ENCODE assay signal across 34 cellular contexts in the genomic region with DNA sequence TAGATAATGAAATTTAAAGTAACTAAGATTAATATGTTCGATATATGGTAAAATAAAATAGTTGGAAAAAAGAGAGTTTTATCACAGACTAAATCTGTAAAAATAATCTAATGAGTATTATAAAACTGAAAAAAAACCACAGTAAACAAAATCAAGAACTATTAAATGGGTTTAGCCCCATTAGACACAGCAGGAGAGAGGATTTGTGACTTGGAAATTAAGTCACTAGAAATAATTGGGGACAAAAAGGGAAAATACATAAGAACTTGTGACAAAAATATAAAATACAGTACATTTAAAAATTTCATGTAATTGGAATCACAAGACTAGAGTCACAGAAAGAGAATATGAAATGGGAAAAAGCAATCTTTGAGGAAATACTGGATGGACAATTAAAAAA.
"Had no signal": no experiment of that assay in that cellular context is flagged by ENCODE, and none has a peak within 500 bp of the region (broad histone marks: within the 10 kb centered on the region; RNA-seq: fewer than 3 reads in every experiment).

No MANE protein-coding gene starts in this region.

- H3K4me3 ChIP-seq: MG63 had no signal

- H3K36me3 ChIP-seq: MG63 had no signal

- DNase-seq: Karpas-422, Kasumi-1, MG63, MM.1S, MV-4-11, NCI-H1048, NCI-H1092, NCI-H1092 treated with DMSO at 0.1 percent for 48 hours, NCI-H1105, NCI-H1105 treated with DMSO at 0.1 percent for 48 hours, NCI-H1417, NCI-H1417 treated with DMSO at 0.1 percent for 48 hours, NCI-H1436, NCI-H1436 treated with DMSO at 0.1 percent for 48 hours, NCI-H146, NCI-H1694, NCI-H1694 treated with DMSO at 0.1 percent for 48 hours, NCI-H187, NCI-H187 treated with DMSO at 0.1 percent for 48 hours, NCI-H1930, NCI-H2029, NCI-H2029 treated with DMSO at 0.1 percent for 48 hours, NCI-H2081, NCI-H2081 treated with DMSO at 0.1 percent for 48 hours, NCI-H2107, NCI-H2171, NCI-H2171 treated with DMSO at 0.1 percent for 48 hours, NCI-H2227 treated with DMSO at 0.1 percent for 48 hours, NCI-H226, NCI-H345, NCI-H446, NCI-H446 treated with DMSO at 0.1 percent for 48 hours, NCI-H510A had no signal

- H3K27ac ChIP-seq: KMS-11 had no signal

- H3K4me2 ChIP-seq: KMS-11 had no signal

- H3K27me3 ChIP-seq: MG63 had no signal

- H3K9ac ChIP-seq: KMS-11 had no signal
